In genomic region chr5:41363343-41363986, GRCh38 we compare ENCODE assay signal across 7 cellular contexts.
"Had no signal": no experiment of that assay in that cellular context is flagged by ENCODE, and none has a peak within 500 bp of the region (broad histone marks: within the 10 kb centered on the region; RNA-seq: fewer than 3 reads in every experiment).

No MANE protein-coding gene starts in this region.

- ATAC-seq: GM23338, HCT116, HepG2 had no signal

- H3K4me2 ChIP-seq: GM23338 had no signal

- H2AFZ ChIP-seq: GM23338 had no signal

- H3K36me3 Mint-ChIP-seq: IgD-negative memory B cell had no signal

- H3K27ac Mint-ChIP-seq: GM23338, H9, HFFc6 had no signal

- H3K9me3 Mint-ChIP-seq: H9, HFFc6 had no signal

- H3K27me3 Mint-ChIP-seq: IgD-negative memory B cell had no signal

- H3K4me3 Mint-ChIP-seq: GM23338, H9, HFFc6, IgD-negative memory B cell had no signal

- H3K4me3 ChIP-seq: GM23338 had no signal

- H3K27ac ChIP-seq: HL-60 had no signal

- DNase-seq: H9, HFFc6 had no signal

- H3K4me1 Mint-ChIP-seq: IgD-negative memory B cell had no signal
